ENCODE assay signal across 25 cellular contexts in the genomic region with DNA sequence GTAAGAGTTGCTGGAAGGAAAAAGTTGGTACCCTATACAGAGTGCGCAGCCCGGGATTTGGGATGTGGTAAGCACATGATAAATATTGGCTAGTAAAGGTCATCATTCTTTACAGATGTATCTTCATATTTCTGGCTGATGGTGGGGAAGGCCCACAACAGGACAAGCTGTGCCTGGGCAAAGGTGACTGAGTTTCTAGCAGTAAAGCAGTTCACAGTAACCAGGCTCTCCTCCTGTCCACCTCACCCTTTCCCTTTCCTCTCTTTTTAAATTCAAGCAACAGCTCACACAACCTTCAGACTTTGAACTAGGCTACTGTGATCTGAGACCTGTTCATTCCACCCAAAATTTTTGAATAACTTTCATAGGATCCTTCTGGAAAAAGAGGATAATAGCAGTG.
A peak's percentile ranks its signal among the peaks of the same experiment; 100 is the strongest.
DNase-seq lines count a peak whose midpoint lies in the region; ATAC-seq and TF ChIP-seq lines count a peak whose summit lies in the region.
"Had no signal": no experiment of that assay in that cellular context is flagged by ENCODE, and none has a peak within 500 bp of the region (broad histone marks: within the 10 kb centered on the region; RNA-seq: fewer than 3 reads in every experiment).

No MANE protein-coding gene starts in this region.

- H3K4me1 Mint-ChIP-seq in nephron: peaks cover 66% of the 10 kb centered on the region

- H3K4me1 ChIP-seq in left ventricle myocardium inferior (peaks cover 71% of the 10 kb centered on the region), esophagus muscularis mucosa (peaks cover 37 to 71% (median 58%) of the 10 kb centered on the region in 4 donors)

- peak overlapping the region; percentile 48 to 83 (median 50) for H3K27ac Mint-ChIP-seq in nephron
- H3K27ac Mint-ChIP-seq: activated CD4-positive, alpha-beta T cell treated with anti-CD3 and anti-CD28 coated beads, Interleukin-2, amount 10 ng/mL, durations not matched to agents 24 days and 14 days; activated CD8-positive, alpha-beta memory T cell treated with anti-CD3 and anti-CD28 coated beads, Interleukin-2, amount 10 ng/mL, durations not matched to agents 7 days and 5 days; activated naive CD8-positive, alpha-beta T cell treated with anti-CD3 and anti-CD28 coated beads, Interleukin-2, amount 10 ng/mL, durations not matched to agents 7 days and 5 days; stimulated activated effector memory CD8-positive, alpha-beta T cell treated with anti-CD3 and anti-CD28 coated beads, Interleukin-12 subunit alpha, Interleukin-12 subunit beta, amount 100 ng/mL, for 72 hours had no signal

- no peaks in the 10 kb centered on the region for H3K9me3 ChIP-seq in left ventricle myocardium inferior (replicated peaks)
- H3K9me3 ChIP-seq in esophagus muscularis mucosa: no peaks in the 10 kb centered on the region
- H3K9me3 ChIP-seq: lower lobe of right lung, spleen had no signal

- no peaks in the 10 kb centered on the region for H3K9me3 Mint-ChIP-seq in nephron
- H3K9me3 Mint-ChIP-seq: activated naive CD8-positive, alpha-beta T cell treated with anti-CD3 and anti-CD28 coated beads, Interleukin-2, amount 10 ng/mL, durations not matched to agents 7 days and 5 days; stimulated activated effector memory CD8-positive, alpha-beta T cell treated with anti-CD3 and anti-CD28 coated beads, Interleukin-12 subunit alpha, Interleukin-12 subunit beta, amount 100 ng/mL, for 72 hours had no signal

- no peaks in the 10 kb centered on the region for H3K36me3 Mint-ChIP-seq in nephron (ENCODE audit: low read depth)
- H3K36me3 Mint-ChIP-seq: activated CD8-positive, alpha-beta memory T cell treated with anti-CD3 and anti-CD28 coated beads, Interleukin-2, amount 10 ng/mL, durations not matched to agents 7 days and 5 days; activated naive CD8-positive, alpha-beta T cell treated with anti-CD3 and anti-CD28 coated beads, Interleukin-2, amount 10 ng/mL, durations not matched to agents 7 days and 5 days had no signal

- H3K27me3 ChIP-seq in left ventricle myocardium inferior (ENCODE audit: low read depth): no peaks in the 10 kb centered on the region
- no peaks in the 10 kb centered on the region for H3K27me3 ChIP-seq in esophagus muscularis mucosa
- H3K27me3 ChIP-seq: BLaER1, spleen had no signal

- DNase-seq in left ventricle myocardium inferior: no peak
- DNase-seq in left cardiac atrium: no peak
- no peak for DNase-seq in esophagus muscularis mucosa (ENCODE audit: extremely low spot score)
- DNase-seq in foreskin melanocyte: no peak
- DNase-seq: activated CD4-positive, alpha-beta T cell treated with anti-CD3 and anti-CD28 coated beads, Interleukin-2, amount 10 ng/mL, durations not matched to agents 24 days and 14 days; activated CD8-positive, alpha-beta memory T cell treated with anti-CD3 and anti-CD28 coated beads, Interleukin-2, amount 10 ng/mL, durations not matched to agents 7 days and 5 days; activated naive CD8-positive, alpha-beta T cell treated with anti-CD3 and anti-CD28 coated beads, Interleukin-2, amount 10 ng/mL, durations not matched to agents 7 days and 5 days; DND-41; hippocampal formation; Kasumi-1; lower lobe of right lung; NCI-H1694 treated with DMSO at 0.1 percent for 48 hours; NCI-H2171 treated with DMSO at 0.1 percent for 48 hours; NCI-H524 treated with DMSO at 0.1 percent for 48 hours; NK-92 treated with Interleukin-12 subunit alpha and Interleukin-12 subunit beta, amount 100 ng/mL, for 24 hours; spleen; stimulated activated CD4-positive, alpha-beta T cell treated with anti-CD3 and anti-CD28 coated beads, Interleukin-2, amount 100 ng/mL, for 48 hours; substantia nigra; T-helper 2 cell had no signal

- no peak for TF ChIP-seq POLR2A in esophagus muscularis mucosa (IDR thresholded peaks at IDR 0.05; ENCODE audit: low read depth)

- ATAC-seq in left cardiac atrium: no peak
- no peak for ATAC-seq in HG02798 (IDR thresholded peaks at IDR 0.05; ENCODE audit: poor library complexity, unreplicated experiment)
- no peak for ATAC-seq in HG03108 (IDR thresholded peaks at IDR 0.05; ENCODE audit: unreplicated experiment)
- ATAC-seq: activated CD8-positive, alpha-beta memory T cell treated with anti-CD3 and anti-CD28 coated beads, Interleukin-2, amount 10 ng/mL, durations not matched to agents 7 days and 5 days; lower lobe of right lung; stimulated activated effector memory CD8-positive, alpha-beta T cell treated with anti-CD3 and anti-CD28 coated beads, Interleukin-12 subunit alpha, Interleukin-12 subunit beta, amount 100 ng/mL, for 72 hours had no signal

- TF ChIP-seq CTCF in left ventricle myocardium inferior (IDR thresholded peaks at IDR 0.05; ENCODE audit: borderline replicate concordance) (no peak), esophagus muscularis mucosa (IDR thresholded peaks at IDR 0.05) (no peak), nephron (IDR thresholded peaks at IDR 0.05; ENCODE audit: unreplicated experiment in 3 of 3) (no peak)

- TF ChIP-seq EP300 in esophagus muscularis mucosa (IDR thresholded peaks at IDR 0.05): no peak

- 86% methylated on average over 2 of the region's 2 CpGs for WGBS in esophagus muscularis mucosa

- H3K4me3 ChIP-seq in left ventricle myocardium inferior: no peak overlapping the region
- no peak overlapping the region for H3K4me3 ChIP-seq in esophagus muscularis mucosa
- H3K4me3 ChIP-seq: BLaER1, lower lobe of right lung, spleen had no signal

- no peaks in the 10 kb centered on the region for H3K36me3 ChIP-seq in left ventricle myocardium inferior
- H3K36me3 ChIP-seq in esophagus muscularis mucosa: no peaks in the 10 kb centered on the region
- H3K36me3 ChIP-seq: BLaER1, lower lobe of right lung, spleen had no signal

- H3K27me3 Mint-ChIP-seq in nephron (ENCODE audit: low read depth): no peaks in the 10 kb centered on the region
- H3K27me3 Mint-ChIP-seq: activated CD8-positive, alpha-beta memory T cell treated with anti-CD3 and anti-CD28 coated beads, Interleukin-2, amount 10 ng/mL, durations not matched to agents 7 days and 5 days; activated naive CD8-positive, alpha-beta T cell treated with anti-CD3 and anti-CD28 coated beads, Interleukin-2, amount 10 ng/mL, durations not matched to agents 7 days and 5 days had no signal

- intact Hi-C loops in left ventricle myocardium inferior (cut with micrococcal nuclease) (no loop called here), left cardiac atrium (cut with DNase I) (no loop called here), esophagus muscularis mucosa (cut with DNase I) (loop anchor here (5.0 kb wide), 1 partner anchor 146 kb away; a partner anchor contains a TSS)

- H3K4me3 Mint-ChIP-seq in nephron: no peak overlapping the region
- H3K4me3 Mint-ChIP-seq: activated CD4-positive, alpha-beta T cell treated with anti-CD3 and anti-CD28 coated beads, Interleukin-2, amount 10 ng/mL, durations not matched to agents 24 days and 14 days; activated CD8-positive, alpha-beta memory T cell treated with anti-CD3 and anti-CD28 coated beads, Interleukin-2, amount 10 ng/mL, durations not matched to agents 7 days and 5 days; activated naive CD8-positive, alpha-beta T cell treated with anti-CD3 and anti-CD28 coated beads, Interleukin-2, amount 10 ng/mL, durations not matched to agents 7 days and 5 days; stimulated activated effector memory CD8-positive, alpha-beta T cell treated with anti-CD3 and anti-CD28 coated beads, Interleukin-12 subunit alpha, Interleukin-12 subunit beta, amount 100 ng/mL, for 72 hours had no signal

- peak overlapping the region; percentile 92 for H3K27ac ChIP-seq in left ventricle myocardium inferior (replicated peaks)
- H3K27ac ChIP-seq in esophagus muscularis mucosa (replicated peaks in 1 of 4): peak overlapping the region; percentile 84 to 89 (median 88)
- H3K27ac ChIP-seq: BLaER1, VCaP had no signal
